ENCODE assay signal across 14 cellular contexts in genomic region chr7:837001-837400, GRCh38. TPM values are rescaled to one million over a fixed set of nuclear protein-coding genes. Genes with fewer than 3 reads are reported as not detected.
DNase-seq lines count a peak whose midpoint lies in the region; ATAC-seq, FAIRE-seq and TF ChIP-seq lines count a peak whose summit lies in the region.
"Had no signal": no experiment of that assay in that cellular context is flagged by ENCODE, and none has a peak within 500 bp of the region (broad histone marks: within the 10 kb centered on the region; RNA-seq: fewer than 3 reads in every experiment).

No MANE protein-coding gene starts in this region.

- POLR2A ChIA-PET in K562 (lab: Yijun Ruan, JAX): interaction anchor here (1.0 to 1.4 kb wide), 2 partner anchors 20 to 27 kb away, joined by 3 read pairs; no protein-coding TSS in a partner anchor

- H3K4me1 Mint-ChIP-seq in Calu3 (ENCODE audit: low read depth, unreplicated experiment): peaks cover 39% of the 10 kb centered on the region

- H3K79me2 ChIP-seq in K562 (ENCODE audit: control insufficient read depth, insufficient read depth, low read length): peaks cover 61% of the 10 kb centered on the region

- CTCF ChIA-PET in Calu3 (lab: Charles Lee): interaction anchor here (0.9 to 1.7 kb wide), 7 partner anchors 9 to 112 kb away, joined by 3 to 11 read pairs (median 4); no protein-coding TSS in a partner anchor
- CTCF ChIA-PET in K562 (lab: Yijun Ruan, JAX; ENCODE audit: low intra/inter-chr PET ratio): no interaction called here

- no peak for DNase-seq in Calu3
- DNase-seq in K562 (ENCODE audit: extremely low read depth in 1 of 4, low spot score in 3 of 4): no peak
- no peak for DNase-seq in heart right ventricle
- DNase-seq in sigmoid colon: no peak
- DNase-seq in NCI-H2081 treated with DMSO at 0.1 percent for 48 hours (lab: John Stamatoyannopoulos, UW): no peak
- no peak for DNase-seq in activated gamma-delta T cell treated with Interleukin-2 at 50 U/mL for 16 hours
- DNase-seq in NCI-H226: no peak
- DNase-seq in HUDEP-2 (lab: John Stamatoyannopoulos, UW; ENCODE audit: unreplicated experiment in 76 of 76): no peak
- DNase-seq: activated CD4-positive, alpha-beta T cell treated with anti-CD3 and anti-CD28 coated beads for 4 hours; activated T-cell treated with anti-CD3 and anti-CD28 coated beads, Interleukin-2, amount 50 U/mL, for 1 hour; NCI-H1092 treated with DMSO at 0.1 percent for 48 hours; NCI-H345 had no signal

- no peak overlapping the region for H3K4me2 ChIP-seq in K562 (ENCODE audit: insufficient read depth, low read length)

- H3K9me1 ChIP-seq in K562 (ENCODE audit: control insufficient read depth, insufficient read depth, low read length): peaks cover 20% of the 10 kb centered on the region

- no peaks in the 10 kb centered on the region for H3K27me3 Mint-ChIP-seq in Calu3 (ENCODE audit: unreplicated experiment)

- H3K27me3 ChIP-seq in K562 (ENCODE audit: control insufficient read depth in 2 of 2, insufficient read depth in 2 of 2, low read length in 2 of 2): no peaks in the 10 kb centered on the region
- H3K27me3 ChIP-seq in heart right ventricle: no peaks in the 10 kb centered on the region
- H3K27me3 ChIP-seq in sigmoid colon: no peaks in the 10 kb centered on the region
- H3K27me3 ChIP-seq: left lung had no signal

- TF ChIP-seq POLR2A in K562 (conservative IDR thresholded peaks at IDR 0.05) (no peak), sigmoid colon (IDR thresholded peaks at IDR 0.05) (no peak)

- TF ChIP-seq CTCF in Calu3 (IDR thresholded peaks at IDR 0.05; ENCODE audit: unreplicated experiment) (no peak), K562 (IDR thresholded peaks at IDR 0.05 in 2 of 3, conservative IDR thresholded peaks at IDR 0.05 in 1 of 3; ENCODE audit: insufficient read depth in 2 of 3, low read depth in 1 of 3, low read length in 3 of 3) (no peak), heart right ventricle (IDR thresholded peaks at IDR 0.05) (no peak), sigmoid colon (IDR thresholded peaks at IDR 0.05) (no peak)

- WGBS in K562 (ENCODE audit: insufficient coverage, low coverage, missing lambda C conversion rate): 99% methylated on average over 13 of the region's 19 CpGs
- 65 to 84% methylated on average over 19 of the region's 19 CpGs for WGBS in heart right ventricle, 2 donors
- 94 to 96% methylated on average over 19 of the region's 19 CpGs for WGBS in sigmoid colon, 2 donors

- ATAC-seq in K562 (no peak), heart right ventricle (peak; percentile 18 to 68 (median 48))
- ATAC-seq: left lung had no signal

- no peaks in the 10 kb centered on the region for H3K9me3 Mint-ChIP-seq in Calu3 (ENCODE audit: low read depth, unreplicated experiment)

- no peak overlapping the region for H2AFZ ChIP-seq in K562 (ENCODE audit: low read depth, low read length)

- no peak overlapping the region for H3K4me3 ChIP-seq in K562
- no peak overlapping the region for H3K4me3 ChIP-seq in heart right ventricle
- H3K4me3 ChIP-seq in sigmoid colon: no peak overlapping the region
- H3K4me3 ChIP-seq: left lung had no signal

- H3K36me3 ChIP-seq in K562 (ENCODE audit: control insufficient read depth, insufficient read depth, low read length) (peaks cover 62% of the 10 kb centered on the region; the same call in 2 of the 3 replicates), heart right ventricle (peaks cover 0 to 72% (median 24%) of the 10 kb centered on the region in 9 donors), sigmoid colon (peaks cover 0 to 19% (median 7%) of the 10 kb centered on the region in 4 donors)
- H3K36me3 ChIP-seq: neutrophil had no signal

- no peak for FAIRE-seq in K562 (lab: Jason Lieb, UNC)

- in situ Hi-C loops in K562 (cut with MboI): no loop called here

- H3K4me1 ChIP-seq in K562 (replicated peaks in 1 of 2; ENCODE audit: control insufficient read depth in 2 of 2, insufficient read depth in 2 of 2, low read length in 2 of 2) (peaks cover 11 to 28% of the 10 kb centered on the region in 2 experiments), heart right ventricle (peaks cover 26 to 79% (median 54%) of the 10 kb centered on the region in 9 donors), sigmoid colon (peaks cover 0 to 83% (median 70%) of the 10 kb centered on the region in 4 donors)

- H3K36me3 Mint-ChIP-seq in Calu3 (ENCODE audit: insufficient read depth, unreplicated experiment): peaks cover 75% of the 10 kb centered on the region

- intact Hi-C loops in Calu3 (cut with micrococcal nuclease; ENCODE audit: unreplicated experiment) (no loop called here), K562 (cut with micrococcal nuclease) (no loop called here), heart right ventricle (cut with DNase I) (loop anchor here in 5 of 10 donors (2.0 to 10.0 kb wide), 5 partner anchors 30 to 52 kb away; no protein-coding TSS in a partner anchor), sigmoid colon (cut with DNase I) (loop anchor here (2.0 kb wide), 1 partner anchor 38 kb away; no protein-coding TSS in a partner anchor)

- BruUV-seq in Calu3 (replicated peaks; lab: Mats Ljungman, UMichigan): no TSS peak
- no TSS peak for BruUV-seq in K562 (replicated peaks; lab: Mats Ljungman, UMichigan)

- TF ChIP-seq EP300 in K562 (IDR thresholded peaks at IDR 0.05; ENCODE audit: low read length): no peak
- TF ChIP-seq EP300 in sigmoid colon (IDR thresholded peaks at IDR 0.05): no peak

- H3K9me3 ChIP-seq in K562 (replicated peaks; ENCODE audit: control insufficient read depth, insufficient read depth, low read depth, low read length) (no peaks in the 10 kb centered on the region), heart right ventricle (no peaks in the 10 kb centered on the region), sigmoid colon (no peaks in the 10 kb centered on the region)
- H3K9me3 ChIP-seq: left lung, neutrophil had no signal

- peak overlapping the region; percentile 15 for H3K27ac Mint-ChIP-seq in Calu3 (ENCODE audit: unreplicated experiment)

- no peak overlapping the region for H3K27ac ChIP-seq in K562 (ENCODE audit: extremely low read depth, low read depth, low read length)
- H3K27ac ChIP-seq in heart right ventricle: peak overlapping the region; percentile 25 to 97 (median 74)
- peak overlapping the region; percentile 84 to 92 (median 89) for H3K27ac ChIP-seq in sigmoid colon
- H3K27ac ChIP-seq: neutrophil had no signal

- peaks cover 23% of the 10 kb centered on the region; the same call in 1 of the 2 replicates for H4K20me1 ChIP-seq in K562 (replicated peaks; ENCODE audit: control insufficient read depth, insufficient read depth, low read length)

- H3K4me3 Mint-ChIP-seq in Calu3 (ENCODE audit: low read depth, unreplicated experiment): no peak overlapping the region

- no peak for TF ChIP-seq RAD21 in K562 (CRISPR knock-in tag; conservative IDR thresholded peaks at IDR 0.05 in 1 of 2, IDR thresholded peaks at IDR 0.05 in 1 of 2)

- peak overlapping the region in 1 of 2 experiments; percentile 49; a peak in 2 of 4 replicates for H3K9ac ChIP-seq in K562 (ENCODE audit: insufficient read depth in 1 of 2, low read depth in 2 of 2, low read length in 2 of 2)

TF ChIP-seq in K562, 482 proteins besides CTCF, POLR2A, EP300 and RAD21 (continues in another document):
- TF ChIP-seq POLR2G (IDR thresholded peaks at IDR 0.05; ENCODE audit: low read depth, low read length): peak; percentile 60

RNA-seq across cellular contexts. Expression of gene SUN1, which starts 4.7 kb away (rescaled TPM):
- total RNA-seq in Calu3 (2022) (218 and 252 TPM in 2 replicates), K562 (2014; rRNA removed) (80.5 and 86.7 TPM in 2 replicates), K562 (2014; rRNA removed; fragmentation: Illumina TruSeq; extraction: Trizol) (38.9 and 42.3 TPM in 2 replicates), K562 (2015; rRNA removed; fragmentation: Illumina TruSeq; extraction: Trizol) (49.2 and 53.5 TPM in 2 replicates), K562 (2021) (81.9 and 101 TPM in 2 replicates), heart right ventricle (100 to 1,000 TPM; 129 to 211 (median 183) TPM), sigmoid colon (100 to 1,000 TPM; 108 to 130 (median 119) TPM)
- 527 and 872 TPM in 2 replicates for total RNA-seq in K562 (2011; cell fraction: chromatin; rRNA removed; ENCODE audit: low replicate concordance)
- 542 and 585 TPM in 2 replicates for total RNA-seq in K562 (2011; cell fraction: nucleolus; rRNA removed)
- 348 and 489 TPM in 2 replicates for total RNA-seq in K562 (2011; cell fraction: nucleoplasm; rRNA removed)
- polyA plus RNA-seq in K562 (2011; rRNA removed) (132 and 143 TPM in 2 replicates), K562 (2014; fragmentation: Illumina TruSeq; extraction: Trizol) (62.3 and 88.2 TPM in 2 replicates), K562 (2014; fragmentation: Nextera tagmentation; extraction: Ambion mirVana) (10 to 100 TPM; 36.8 TPM), K562 (2014; rRNA removed) (105 and 119 TPM in 2 replicates), heart right ventricle (100 to 1,000 TPM in 1 of 2 donors, 10 to 100 TPM in 1; 69.2 to 203 TPM), sigmoid colon (10 to 100 TPM; 23.4 to 71.0 (median 30.1) TPM)
- polyA plus RNA-seq in K562 (2011; cell fraction: cytosol; rRNA removed): 249 and 254 TPM in 2 replicates
- 889 and 1,080 TPM in 2 replicates for polyA plus RNA-seq in K562 (2011; cell fraction: nucleus; rRNA removed)
- 107 and 112 TPM in 2 replicates for polyA plus RNA-seq in K562 (2012)
- polyA minus RNA-seq in K562 (2011; rRNA and poly(A)+ RNA removed): 72.4 and 98.1 TPM in 2 replicates
- 47.4 and 59.7 TPM in 2 replicates for polyA minus RNA-seq in K562 (2011; cell fraction: cytosol; rRNA and poly(A)+ RNA removed)
- 245 and 267 TPM in 2 replicates for polyA minus RNA-seq in K562 (2011; cell fraction: nucleus; rRNA and poly(A)+ RNA removed)

RNA-seq across cellular contexts. Expression of gene GET4, which starts 39.4 kb away (rescaled TPM):
- total RNA-seq in Calu3 (2022) (145 and 167 TPM in 2 replicates), K562 (2014; rRNA removed) (111 and 135 TPM in 2 replicates), K562 (2014; rRNA removed; fragmentation: Illumina TruSeq; extraction: Trizol) (13.0 and 15.7 TPM in 2 replicates), K562 (2015; rRNA removed; fragmentation: Illumina TruSeq; extraction: Trizol) (37.9 and 40.4 TPM in 2 replicates), K562 (2021) (83.3 and 89.9 TPM in 2 replicates), heart right ventricle (10 to 100 TPM; 14.7 to 25.0 (median 20.4) TPM), sigmoid colon (10 to 100 TPM; 20.3 to 32.4 (median 25.4) TPM)
- total RNA-seq in K562 (2011; cell fraction: chromatin; rRNA removed; ENCODE audit: low replicate concordance): 48.4 and 118 TPM in 2 replicates
- total RNA-seq in K562 (2011; cell fraction: nucleolus; rRNA removed): 96.6 and 125 TPM in 2 replicates
- total RNA-seq in K562 (2011; cell fraction: nucleoplasm; rRNA removed): 56.0 and 71.4 TPM in 2 replicates
- polyA plus RNA-seq in K562 (2011; rRNA removed) (45.0 and 45.4 TPM in 2 replicates), K562 (2014; fragmentation: Illumina TruSeq; extraction: Trizol) (33.2 and 48.4 TPM in 2 replicates), K562 (2014; fragmentation: Nextera tagmentation; extraction: Ambion mirVana) (1 to 10 TPM in 1 of 2 experiments, under 1 TPM in 1; 0.99 to 2.0 TPM), K562 (2014; rRNA removed) (122 and 151 TPM in 2 replicates), heart right ventricle (10 to 100 TPM; 32.8 to 38.6 TPM), sigmoid colon (10 to 100 TPM; 25.8 to 51.4 (median 31.2) TPM)
- 69.2 and 135 TPM in 2 replicates for polyA plus RNA-seq in K562 (2011; cell fraction: cytosol; rRNA removed)
- polyA plus RNA-seq in K562 (2011; cell fraction: nucleus; rRNA removed): 114 and 189 TPM in 2 replicates
- polyA plus RNA-seq in K562 (2012): 53.9 and 82.1 TPM in 2 replicates
- 8.6 and 13.3 TPM in 2 replicates for polyA minus RNA-seq in K562 (2011; rRNA and poly(A)+ RNA removed)
- 24.0 and 28.9 TPM in 2 replicates for polyA minus RNA-seq in K562 (2011; cell fraction: cytosol; rRNA and poly(A)+ RNA removed)
- polyA minus RNA-seq in K562 (2011; cell fraction: nucleus; rRNA and poly(A)+ RNA removed): 24.9 and 29.6 TPM in 2 replicates
